In genomic region chr1:52602328-52603300, GRCh38 we compare ENCODE assay signal across 1 cellular context.
TF ChIP-seq lines count a peak whose summit lies in the region.

TSS of gene GPX7 (plus strand) at chr1:52602371. CDS start at chr1:52602410, 39 bp downstream.

TF ChIP-seq in H1, 55 proteins besides CTCF, POLR2A, EP300 and RAD21 (continued from another document):
- TF ChIP-seq YY1 (IDR thresholded peaks at IDR 0.05; ENCODE audit: low read depth, low read length) (no peak), BRCA1 (IDR thresholded peaks at IDR 0.05; ENCODE audit: low read depth, low read length) (no peak), MAFK (IDR thresholded peaks at IDR 0.05; ENCODE audit: low read depth, low read length) (no peak), RNF2 (IDR thresholded peaks at IDR 0.05; ENCODE audit: borderline replicate concordance, low read depth, low read length, missing control alignments, poor library complexity, severe bottlenecking) (no peak), SIN3A (conservative IDR thresholded peaks at IDR 0.05 in 1 of 2, IDR thresholded peaks at IDR 0.05 in 1 of 2; ENCODE audit: low read depth in 1 of 2, low read length in 2 of 2) (no peak), SIRT6 (IDR thresholded peaks at IDR 0.05; ENCODE audit: low read length) (no peak), SIX5 (IDR thresholded peaks at IDR 0.05; ENCODE audit: low read depth, low read length) (no peak), ASH2L (IDR thresholded peaks at IDR 0.05; ENCODE audit: low read length) (no peak), PHF8 (conservative IDR thresholded peaks at IDR 0.05; ENCODE audit: low read depth, low read length) (peak; percentile 40), EGR1 (IDR thresholded peaks at IDR 0.05; ENCODE audit: borderline replicate concordance, low read depth, low read length) (peak; percentile 11; the same call in 1 of the 2 replicates), TBP (IDR thresholded peaks at IDR 0.05; ENCODE audit: low read depth, low read length) (0 out of 2 replicates have a peak, but pooled peaks have one; percentile 24), HDAC6 (IDR thresholded peaks at IDR 0.05; ENCODE audit: low read depth, low read length) (no peak), MAX (IDR thresholded peaks at IDR 0.05) (peak; percentile 70), JUND (IDR thresholded peaks at IDR 0.05; ENCODE audit: low read length) (no peak), RXRA (IDR thresholded peaks at IDR 0.05; ENCODE audit: insufficient read depth, low read depth, low read length) (no peak), NRF1 (IDR thresholded peaks at IDR 0.05; ENCODE audit: low read depth, low read length) (no peak), TAF1 (IDR thresholded peaks at IDR 0.05; ENCODE audit: low read depth, low read length) (peak; percentile 31; the same call in 1 of the 2 replicates), TAF7 (optimal IDR thresholded peaks at IDR 0.05; ENCODE audit: borderline replicate concordance, low read depth, low read length) (no peak), SP1 (IDR thresholded peaks at IDR 0.05; ENCODE audit: low read depth, low read length) (no peak), CEBPB (IDR thresholded peaks at IDR 0.05; ENCODE audit: low read depth, low read length) (no peak), HDAC2 (IDR thresholded peaks at IDR 0.05; ENCODE audit: borderline replicate concordance in 1 of 2, low read depth in 2 of 2, low read length in 2 of 2) (no peak), KDM4A (IDR thresholded peaks at IDR 0.05; ENCODE audit: low read depth, low read length, severe bottlenecking) (no peak), NANOG (IDR thresholded peaks at IDR 0.05; ENCODE audit: insufficient read depth, low read depth, low read length, poor library complexity, severe bottlenecking) (no peak), CBX8 (IDR thresholded peaks at IDR 0.05; ENCODE audit: borderline replicate concordance, low read depth, low read length) (no peak), CBX5 (IDR thresholded peaks at IDR 0.05; ENCODE audit: low read depth, low read length) (no peak), CHD7 (IDR thresholded peaks at IDR 0.05; ENCODE audit: insufficient replicate concordance, low read length) (no peak), ZNF274 (IDR thresholded peaks at IDR 0.05; ENCODE audit: borderline replicate concordance, extremely low read depth, low read length) (no peak), BACH1 (IDR thresholded peaks at IDR 0.05; ENCODE audit: low read length) (no peak), GABPA (IDR thresholded peaks at IDR 0.05; ENCODE audit: borderline replicate concordance, insufficient read depth, low read length) (peak; percentile 47; the same call in 1 of the 2 replicates), POU5F1 (IDR thresholded peaks at IDR 0.05; ENCODE audit: low read depth, low read length) (no peak), CHD2 (IDR thresholded peaks at IDR 0.05; ENCODE audit: low read length) (no peak), USF2 (IDR thresholded peaks at IDR 0.05; ENCODE audit: low read length) (no peak), KDM5A (IDR thresholded peaks at IDR 0.05; ENCODE audit: low read length) (no peak), ATF2 (IDR thresholded peaks at IDR 0.05; ENCODE audit: low read length) (no peak), POLR2AphosphoS5 (IDR thresholded peaks at IDR 0.05; ENCODE audit: low read depth, low read length) (peak; percentile 24; the same call in 1 of the 2 replicates)
